Comparison of ENCODE assay signal across 19 cellular contexts in the genomic region with DNA sequence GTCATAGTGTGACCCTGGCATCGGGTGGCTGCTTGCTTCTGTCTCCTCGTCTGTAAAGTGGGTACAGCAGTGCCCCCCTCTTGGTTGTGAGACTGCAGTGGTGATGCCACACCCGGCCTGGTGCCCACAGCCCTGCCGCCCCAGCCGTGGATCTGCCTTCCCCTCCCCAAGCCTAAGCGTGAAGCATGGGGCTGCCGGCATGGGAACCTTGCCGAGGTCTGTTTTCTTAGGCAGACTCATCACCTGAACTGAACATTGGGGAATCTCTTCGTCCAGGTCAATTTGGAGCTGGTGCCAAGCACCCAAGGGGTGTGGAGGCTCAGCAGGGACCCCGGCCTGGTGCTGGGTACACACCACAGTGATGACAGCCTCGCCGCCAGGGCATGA.
"Had no signal": no experiment of that assay in that cellular context is flagged by ENCODE, and none has a peak within 500 bp of the region (broad histone marks: within the 10 kb centered on the region; RNA-seq: fewer than 3 reads in every experiment).

No MANE protein-coding gene starts in this region.

- H3K4me3 ChIP-seq: adrenal gland, esophagus muscularis mucosa, lung, pancreas, psoas muscle, tibial nerve had no signal

- ATAC-seq: activated T-helper 17 cell treated with anti-CD3 and anti-CD28 coated beads, Interleukin-2, amount 50 U/mL, for 72 hours; naive thymus-derived CD4-positive, alpha-beta T cell; pancreas; psoas muscle; right cardiac atrium; stimulated activated naive CD8-positive, alpha-beta T cell treated with anti-CD3 and anti-CD28 coated beads, Interleukin-15, Interleukin-2, amounts not matched to agents 100 U/mL and 50 U/mL, for 24 hours; T-cell had no signal

- H3K9me3 ChIP-seq: adrenal gland, esophagus muscularis mucosa, neutrophil, pancreas, psoas muscle, tibial nerve had no signal

- H3K27ac ChIP-seq: esophagus muscularis mucosa, neutrophil, pancreas, psoas muscle, VCaP had no signal

- H3K4me1 ChIP-seq: adrenal gland, pancreas, psoas muscle had no signal

- H3K36me3 ChIP-seq: adrenal gland, esophagus muscularis mucosa, neutrophil, pancreas, tibial nerve had no signal

- H3K27me3 ChIP-seq: adrenal gland, esophagus muscularis mucosa, pancreas, tibial nerve had no signal

- DNase-seq: activated CD4-positive, alpha-beta T cell treated with anti-CD3 and anti-CD28 coated beads for 1 hour; activated naive CD4-positive, alpha-beta T cell; activated T-cell treated with anti-CD3 and anti-CD28 coated beads, Interleukin-2, amount 50 U/mL, for 1 hour; glutamatergic neuron; left cardiac atrium; naive thymus-derived CD4-positive, alpha-beta T cell; stimulated activated CD4-positive, alpha-beta T cell treated with anti-CD3 and anti-CD28 coated beads, Interleukin-4, amount 100 ng/mL, for 24 hours; stimulated activated naive CD8-positive, alpha-beta T cell treated with anti-CD3 and anti-CD28 coated beads, Interleukin-15, Interleukin-2, amounts not matched to agents 100 U/mL and 50 U/mL, for 24 hours; T-cell had no signal
